10 cellular contexts compared by ENCODE assay signal in genomic region chr19:13974073-13974472, GRCh38. TPM values are rescaled to one million over a fixed set of nuclear protein-coding genes. Genes with fewer than 3 reads are reported as not detected.
DNase-seq lines count a peak whose midpoint lies in the region; ATAC-seq and TF ChIP-seq lines count a peak whose summit lies in the region.
"Had no signal": no experiment of that assay in that cellular context is flagged by ENCODE, and none has a peak within 500 bp of the region (broad histone marks: within the 10 kb centered on the region; RNA-seq: fewer than 3 reads in every experiment).

No MANE protein-coding gene starts in this region.

- H3K36me3 ChIP-seq in iPS-20b (ENCODE audit: insufficient read depth, low read depth, low read length) (peaks cover 14% of the 10 kb centered on the region), uterus (no peaks in the 10 kb centered on the region)

- H3K27ac ChIP-seq in iPS-20b (ENCODE audit: low read length), result no peak overlapping the region
- H3K27ac ChIP-seq in uterus, result no peak overlapping the region
- H3K27ac ChIP-seq: brain microvascular endothelial cell had no signal

- ATAC-seq in activated CD8-positive, alpha-beta T cell treated with anti-CD3 and anti-CD28 coated beads for 36 hours, result peak; percentile 72
- ATAC-seq in GM21390 (IDR thresholded peaks at IDR 0.05; ENCODE audit: unreplicated experiment) (no peak), HG03025 (IDR thresholded peaks at IDR 0.05; ENCODE audit: low FRiP score, unreplicated experiment) (no peak)

- H3K4me1 ChIP-seq in iPS-20b (ENCODE audit: insufficient read depth, low read length), result peaks cover 4% of the 10 kb centered on the region; the same call in 1 of the 2 replicates
- no peaks in the 10 kb centered on the region for H3K4me1 ChIP-seq in uterus

- peaks cover 4% of the 10 kb centered on the region for H3K36me3 Mint-ChIP-seq in IgD-negative memory B cell
- peaks cover 9% of the 10 kb centered on the region for H3K36me3 Mint-ChIP-seq in activated CD8-positive, alpha-beta T cell treated with anti-CD3 and anti-CD28 coated beads for 36 hours (ENCODE audit: low read depth)

- no peaks in the 10 kb centered on the region for H3K27me3 Mint-ChIP-seq in IgD-negative memory B cell
- H3K27me3 Mint-ChIP-seq in activated CD8-positive, alpha-beta T cell treated with anti-CD3 and anti-CD28 coated beads for 36 hours, result no peaks in the 10 kb centered on the region

- in situ Hi-C loops in ACHN (cut with HindIII; ENCODE audit: low pct_ligation_motif_present, low pct_unique_long_range_greater_than_20kb, low sequenced_read_pairs), result no loop called here

- peak overlapping the region in 2 of 3 donors; percentile 65 to 77 for H3K27ac Mint-ChIP-seq in IgD-negative memory B cell
- peak overlapping the region; percentile 71 for H3K27ac Mint-ChIP-seq in activated CD8-positive, alpha-beta T cell treated with anti-CD3 and anti-CD28 coated beads for 36 hours

- no peaks in the 10 kb centered on the region for H3K9me3 Mint-ChIP-seq in IgD-negative memory B cell
- H3K9me3 Mint-ChIP-seq in activated CD8-positive, alpha-beta T cell treated with anti-CD3 and anti-CD28 coated beads for 36 hours, result no peaks in the 10 kb centered on the region

- DNase-seq in ACHN (peak; percentile 78), uterus (no peak), medulla oblongata (ENCODE audit: extremely low spot score) (no peak)
- DNase-seq in activated CD8-positive, alpha-beta T cell treated with anti-CD3 and anti-CD28 coated beads for 36 hours, result peak; percentile 67
- DNase-seq: brain microvascular endothelial cell had no signal

- H3K27me3 ChIP-seq in iPS-20b (ENCODE audit: insufficient read depth, low read length), result no peaks in the 10 kb centered on the region
- no peaks in the 10 kb centered on the region for H3K27me3 ChIP-seq in uterus
- H3K27me3 ChIP-seq: brain microvascular endothelial cell had no signal

- no peak overlapping the region; the same call in 1 of the 2 replicates for H3K4me3 ChIP-seq in iPS-20b (ENCODE audit: low read length)
- H3K4me3 ChIP-seq in uterus, result no peak overlapping the region

- TF ChIP-seq CTCF in activated CD8-positive, alpha-beta T cell treated with anti-CD3 and anti-CD28 coated beads for 36 hours (IDR thresholded peaks at IDR 0.05), result no peak
- TF ChIP-seq CTCF in uterus (IDR thresholded peaks at IDR 0.05), result no peak

- H3K9me3 ChIP-seq in iPS-20b (ENCODE audit: insufficient read depth, low read depth, low read length) (no peaks in the 10 kb centered on the region), uterus (no peaks in the 10 kb centered on the region)

- POLR2A ChIA-PET in activated CD8-positive, alpha-beta T cell treated with anti-CD3 and anti-CD28 coated beads for 36 hours (lab: Charles Lee), result interaction anchor here (0.9 to 1.2 kb wide), 4 partner anchors 11 to 73 kb away, joined by 3 to 5 read pairs (median 3); partner anchors contain the start of gene IL27RA

- H3K9ac ChIP-seq in iPS-20b (ENCODE audit: low read depth, low read length), result peak overlapping the region; percentile 43; the same call in 1 of the 2 replicates

- peaks cover 3 to 12% (median 4%) of the 10 kb centered on the region in 3 donors for H3K4me1 Mint-ChIP-seq in IgD-negative memory B cell
- peaks cover 8% of the 10 kb centered on the region for H3K4me1 Mint-ChIP-seq in activated CD8-positive, alpha-beta T cell treated with anti-CD3 and anti-CD28 coated beads for 36 hours (ENCODE audit: low read depth)

- no peak for TF ChIP-seq POLR2A in uterus (IDR thresholded peaks at IDR 0.05)

- intact Hi-C loops in activated CD8-positive, alpha-beta T cell treated with anti-CD3 and anti-CD28 coated beads for 36 hours (cut with micrococcal nuclease), result no loop called here
- intact Hi-C loops in uterus (cut with DNase I; ENCODE audit: low total_unique reads), result no loop called here

- CTCF ChIA-PET in activated CD8-positive, alpha-beta T cell treated with anti-CD3 and anti-CD28 coated beads for 36 hours (lab: Charles Lee), result no interaction called here

- H3K4me3 Mint-ChIP-seq in IgD-negative memory B cell, result peak overlapping the region in 2 of 4 donors; percentile 6 to 43
- no peak overlapping the region for H3K4me3 Mint-ChIP-seq in activated CD8-positive, alpha-beta T cell treated with anti-CD3 and anti-CD28 coated beads for 36 hours

RNA-seq across cellular contexts. Expression of gene DCAF15, which starts 21.8 kb away (rescaled TPM):
- 5.7 TPM for polyA plus RNA-seq in IgD-negative memory B cell
- total RNA-seq in activated CD8-positive, alpha-beta T cell treated with anti-CD3 and anti-CD28 coated beads for 36 hours, result 10 to 100 TPM; 51.3 to 51.9 TPM
- 10 to 100 TPM; 11.2 to 39.6 (median 20.1) TPM for total RNA-seq in uterus

RNA-seq across cellular contexts. Expression of gene RFX1, which starts 32.0 kb away (rescaled TPM):
- polyA plus RNA-seq in IgD-negative memory B cell, result 3.7 TPM
- total RNA-seq in activated CD8-positive, alpha-beta T cell treated with anti-CD3 and anti-CD28 coated beads for 36 hours, result 10 to 100 TPM; 13.3 to 14.1 TPM
- 10 to 100 TPM in 1 of 4 donors, 1 to 10 TPM in 2, under 1 TPM in 1; 0.26 to 14.1 (median 4.1) TPM for total RNA-seq in uterus

RNA-seq across cellular contexts. Expression of gene PODNL1, which starts 35.9 kb away (rescaled TPM):
- polyA plus RNA-seq in IgD-negative memory B cell, result not detected
- total RNA-seq in activated CD8-positive, alpha-beta T cell treated with anti-CD3 and anti-CD28 coated beads for 36 hours, result not detected
- total RNA-seq in uterus, result under 1 TPM in 2 of 4 donors, not detected in 2; 0.55 to 0.98 TPM

RNA-seq across cellular contexts. Expression of gene RLN3, which starts 53.9 kb away (rescaled TPM):
- polyA plus RNA-seq in IgD-negative memory B cell, result 0.65 TPM
- total RNA-seq in activated CD8-positive, alpha-beta T cell treated with anti-CD3 and anti-CD28 coated beads for 36 hours, result not detected
- not detected for total RNA-seq in uterus
- total RNA-seq: M059J had no signal

RNA-seq across cellular contexts. Expression of gene IL27RA, which starts 57.5 kb away (rescaled TPM):
- polyA plus RNA-seq in IgD-negative memory B cell, result 58.3 TPM
- total RNA-seq in activated CD8-positive, alpha-beta T cell treated with anti-CD3 and anti-CD28 coated beads for 36 hours, result 10 to 100 TPM; 46.5 to 48.2 TPM
- 1 to 10 TPM; 1.0 to 10.0 (median 3.7) TPM for total RNA-seq in uterus

Comparison
In these comparisons a context has a peak if more than half of its experiments do, and no peak if none do; other contexts are left out.
1. DNase-seq: peak in ACHN (single experiment) and activated CD8-positive, alpha-beta T cell treated with anti-CD3 and anti-CD28 coated beads for 36 hours (single experiment); none in uterus (0 of 2) and medulla oblongata (single experiment).